ENCODE assay signal across 25 cellular contexts in the genomic region with DNA sequence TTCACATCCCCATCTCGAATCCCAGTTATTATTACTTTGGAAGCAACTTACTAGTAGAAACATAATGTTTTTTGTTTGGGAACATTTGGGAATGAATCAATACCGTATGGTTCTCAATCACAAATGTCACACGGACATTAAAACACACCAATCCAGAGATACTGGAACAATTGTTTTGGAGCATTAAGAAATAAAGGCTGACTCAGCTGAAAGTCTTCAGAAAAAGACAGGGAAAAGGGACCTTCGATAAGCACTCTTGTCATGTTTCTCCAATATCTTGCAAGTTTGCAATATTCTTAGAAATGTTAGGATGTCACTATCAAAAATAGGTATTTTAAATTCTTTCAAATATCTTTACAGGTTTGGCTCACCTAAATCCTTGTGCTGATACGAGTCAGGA.
DNase-seq lines count a peak whose midpoint lies in the region; ATAC-seq, FAIRE-seq and TF ChIP-seq lines count a peak whose summit lies in the region.
"Had no signal": no experiment of that assay in that cellular context is flagged by ENCODE, and none has a peak within 500 bp of the region (broad histone marks: within the 10 kb centered on the region; RNA-seq: fewer than 3 reads in every experiment).

No MANE protein-coding gene starts in this region.

- POLR2A ChIA-PET in A549 (lab: Yijun Ruan, JAX) = no interaction called here
- POLR2A ChIA-PET in IMR-90 (lab: Charles Lee; ENCODE audit: unreplicated experiment) = no interaction called here
- POLR2A ChIA-PET in H1 (lab: Charles Lee; ENCODE audit: partially characterized antibody) = no interaction called here

- no peak overlapping the region for H2AFZ ChIP-seq in IMR-90 (replicated peaks; ENCODE audit: low read length, poor library complexity)
- H2AFZ ChIP-seq in H1 (ENCODE audit: low read length) = no peak overlapping the region

- H2AK5ac ChIP-seq in IMR-90 (ENCODE audit: low read depth, low read length) (no peak overlapping the region), H1 (ENCODE audit: low read depth, low read length) (no peak overlapping the region)

- no peak overlapping the region for H4K91ac ChIP-seq in IMR-90 (ENCODE audit: insufficient read depth, low read depth, low read length)
- H4K91ac ChIP-seq in H1 (replicated peaks; ENCODE audit: insufficient read length, low read length) = no peak overlapping the region

- H3K36me3 ChIP-seq in IMR-90 (ENCODE audit: control insufficient read depth, insufficient read depth, low read length) (no peaks in the 10 kb centered on the region), H1 (ENCODE audit: control insufficient read depth in 2 of 4, insufficient read depth in 4 of 4, low read length in 3 of 4) (no peaks in the 10 kb centered on the region)
- H3K36me3 ChIP-seq: BE2C, BLaER1 had no signal

- no peak overlapping the region for H3K18ac ChIP-seq in IMR-90 (ENCODE audit: low read depth, low read length)
- no peak overlapping the region for H3K18ac ChIP-seq in H1 (ENCODE audit: extremely low read depth, low read length)

- H3K9ac ChIP-seq in IMR-90 (ENCODE audit: low read depth, low read length) (no peak overlapping the region), H1 (replicated peaks in 1 of 4; ENCODE audit: extremely low read depth in 1 of 4, low read depth in 3 of 4, low read length in 3 of 4) (no peak overlapping the region)
- H3K9ac ChIP-seq: BLaER1 had no signal

- BruUV-seq in IMR-90 (replicated peaks; lab: Mats Ljungman, UMichigan) = no TSS peak

- 13% methylated on average over 5 of the region's 5 CpGs for WGBS in A549 (ENCODE audit: missing lambda C conversion rate)
- no CpG with 5 or more reads among the region's 5 CpGs for WGBS in IMR-90 (ENCODE audit: extremely low coverage in 2 of 2, insufficient read length in 1 of 2), 2 experiments
- WGBS in H1 (ENCODE audit: extremely low coverage in 1 of 2, insufficient coverage in 1 of 2, insufficient read length in 1 of 2, insufficient replicate concordance in 2 of 2, low coverage in 1 of 2, low lambda C conversion rate in 2 of 2, missing lambda C conversion rate in 1 of 2), 2 experiments = 81% methylated on average over 5 of the region's 5 CpGs; no CpG with 5 or more reads in 1 of the 2 experiments

- DNase-seq in A549 (ENCODE audit: low read depth in 1 of 2, low spot score in 1 of 2) = no peak
- no peak for DNase-seq in IMR-90
- no peak for DNase-seq in H1 (ENCODE audit: low read depth in 1 of 2, low spot score in 2 of 2)
- DNase-seq in NCI-H1930 (lab: John Stamatoyannopoulos, UW) = no peak
- DNase-seq in NCI-H526 treated with DMSO at 0.1 percent for 48 hours (lab: John Stamatoyannopoulos, UW) = no peak
- DNase-seq: 8988T; ACHN; BE2C; C1 segment of cervical spinal cord; CD4-positive, alpha-beta memory T cell; CD4-positive, CD25-positive, alpha-beta regulatory T cell; CD8-positive, alpha-beta memory T cell; COR-L47; DMS 273 treated with DMSO at 0.1 percent for 48 hours; DMS153; DMS53; DMS79; DND-41; EL; GDM1 had no signal

- H4K8ac ChIP-seq in IMR-90 (ENCODE audit: low read depth in 2 of 2, low read length in 2 of 2) = no peak overlapping the region
- no peak overlapping the region for H4K8ac ChIP-seq in H1 (ENCODE audit: extremely low read depth, insufficient read depth, low read length)

- H3K4me1 ChIP-seq in A549 (no peaks in the 10 kb centered on the region), IMR-90 (ENCODE audit: control insufficient read depth, insufficient read depth, low read length) (no peaks in the 10 kb centered on the region), H1 (replicated peaks in 1 of 4; ENCODE audit: control insufficient read depth in 3 of 4, insufficient read depth in 4 of 4, low read length in 3 of 4) (no peaks in the 10 kb centered on the region)
- H3K4me1 ChIP-seq: BE2C, BLaER1 had no signal

- no peak overlapping the region for H2BK120ac ChIP-seq in IMR-90 (ENCODE audit: low read depth, low read length)
- H2BK120ac ChIP-seq in H1 (replicated peaks; ENCODE audit: low read depth, low read length) = no peak overlapping the region

- no peak overlapping the region for H3K4me3 ChIP-seq in A549
- no peak overlapping the region for H3K4me3 ChIP-seq in IMR-90 (ENCODE audit: insufficient read depth, low read depth, low read length)
- no peak overlapping the region for H3K4me3 ChIP-seq in H1 (ENCODE audit: extremely low read depth in 1 of 4, insufficient read depth in 2 of 4, low read depth in 3 of 4, low read length in 4 of 4)
- H3K4me3 ChIP-seq: BLaER1, GM12878 had no signal

- dilution Hi-C loops in IMR-90 (cut with HindIII; ENCODE audit: low sequenced_read_pairs, unreplicated experiment) = no loop called here

- H2BK20ac ChIP-seq in IMR-90 (ENCODE audit: low read depth, low read length) (no peak overlapping the region), H1 (ENCODE audit: low read length) (no peak overlapping the region)

- H3K27me3 ChIP-seq in IMR-90 (ENCODE audit: control insufficient read depth, insufficient read depth, low read length) = no peaks in the 10 kb centered on the region
- no peaks in the 10 kb centered on the region for H3K27me3 ChIP-seq in H1 (replicated peaks in 1 of 4; ENCODE audit: control insufficient read depth in 3 of 4, extremely low read depth in 1 of 4, insufficient read depth in 3 of 4, low read length in 3 of 4)
- H3K27me3 ChIP-seq: BE2C, BLaER1 had no signal

- no peak for TF ChIP-seq POLR2A in A549 (IDR thresholded peaks at IDR 0.05; ENCODE audit: low read length)
- TF ChIP-seq POLR2A in IMR-90 (IDR thresholded peaks at IDR 0.05; ENCODE audit: low read depth, low read length) = no peak
- TF ChIP-seq POLR2A in H1 (IDR thresholded peaks at IDR 0.05; ENCODE audit: control extremely low read depth in 1 of 2, low read depth in 2 of 2, low read length in 2 of 2) = no peak

- TF ChIP-seq EP300 in A549 (IDR thresholded peaks at IDR 0.05) = no peak
- TF ChIP-seq EP300 in H1 (IDR thresholded peaks at IDR 0.05; ENCODE audit: borderline replicate concordance in 1 of 2, low read depth in 2 of 2, low read length in 2 of 2) = no peak

- H4K5ac ChIP-seq in IMR-90 (ENCODE audit: low read depth, low read length) (no peak overlapping the region), H1 (ENCODE audit: insufficient read length, low read depth, low read length) (no peak overlapping the region)

- no peaks in the 10 kb centered on the region for H3K23me2 ChIP-seq in H1 (ENCODE audit: low read depth, low read length)

- H3K79me2 ChIP-seq in H1 (ENCODE audit: control insufficient read depth in 1 of 2, insufficient read depth in 2 of 2, low read length in 2 of 2) = no peaks in the 10 kb centered on the region

- H3K56ac ChIP-seq in IMR-90 (ENCODE audit: extremely low read depth, insufficient read depth, low read length) = no peak overlapping the region
- H3K56ac ChIP-seq in H1 (replicated peaks; ENCODE audit: insufficient read length, low read depth, low read length) = no peak overlapping the region

- H3K79me1 ChIP-seq in IMR-90 (ENCODE audit: low read depth in 1 of 2, low read length in 2 of 2) = no peaks in the 10 kb centered on the region
- no peaks in the 10 kb centered on the region for H3K79me1 ChIP-seq in H1 (ENCODE audit: low read depth, low read length)

- TF ChIP-seq RAD21 in A549 (conservative IDR thresholded peaks at IDR 0.05 in 1 of 2, IDR thresholded peaks at IDR 0.05 in 1 of 2) (no peak), IMR-90 (IDR thresholded peaks at IDR 0.05; ENCODE audit: low read length) (no peak), H1 (IDR thresholded peaks at IDR 0.05 in 1 of 2, conservative IDR thresholded peaks at IDR 0.05 in 1 of 2; ENCODE audit: low read depth in 2 of 2, low read length in 2 of 2) (no peak)

- CTCF ChIA-PET in A549 (lab: Yijun Ruan, JAX) (no interaction called here), IMR-90 (lab: Yijun Ruan, JAX) (no interaction called here), H1 (lab: Charles Lee; ENCODE audit: partially characterized antibody) (no interaction called here)

- ATAC-seq in A549 = no peak
- no peak for ATAC-seq in IMR-90 (ENCODE audit: low read depth)
- ATAC-seq: GM12878 had no signal

- H3K27ac ChIP-seq in A549 (no peak overlapping the region), IMR-90 (ENCODE audit: insufficient read depth, low read length) (no peak overlapping the region), H1 (ENCODE audit: low read depth, low read length) (no peak overlapping the region)
- H3K27ac ChIP-seq: BLaER1 had no signal

- H3K4me2 ChIP-seq in A549 (no peak overlapping the region), IMR-90 (ENCODE audit: low read depth, low read length) (no peak overlapping the region), H1 (ENCODE audit: insufficient read depth in 1 of 2, low read depth in 2 of 2, low read length in 2 of 2) (no peak overlapping the region)
- H3K4me2 ChIP-seq: BLaER1 had no signal

- FAIRE-seq in A549 (lab: Jason Lieb, UNC) = no peak
- FAIRE-seq in H1 (lab: Jason Lieb, UNC) = no peak
- FAIRE-seq: A204.1, GM12878, GM12892, GM18507 had no signal

- H3K14ac ChIP-seq in IMR-90 (replicated peaks; ENCODE audit: low read depth, low read length) (no peak overlapping the region), H1 (ENCODE audit: insufficient read length) (no peak overlapping the region)

- H2AK9ac ChIP-seq in IMR-90 (replicated peaks; ENCODE audit: low read depth, low read length, poor library complexity) = no peak overlapping the region

- no peaks in the 10 kb centered on the region for H3K9me3 ChIP-seq in A549
- peaks cover 4% of the 10 kb centered on the region; the same call in 1 of the 2 replicates for H3K9me3 ChIP-seq in IMR-90 (ENCODE audit: control insufficient read depth, insufficient read depth, low read length)
- peaks cover 13 to 14% of the 10 kb centered on the region in 2 experiments for H3K9me3 ChIP-seq in H1 (ENCODE audit: insufficient read depth in 2 of 2, low read depth in 1 of 2, low read length in 1 of 2)
- H3K9me3 ChIP-seq: BE2C had no signal

- no peaks in the 10 kb centered on the region for H3K9me1 ChIP-seq in IMR-90 (ENCODE audit: insufficient read depth, low read length)

- no peak overlapping the region for H2BK5ac ChIP-seq in IMR-90 (ENCODE audit: low read depth, low read length, poor library complexity, severe bottlenecking)
- no peak overlapping the region for H2BK5ac ChIP-seq in H1 (ENCODE audit: low read depth, low read length)

- H3K4ac ChIP-seq in IMR-90 (ENCODE audit: low read depth, low read length) = no peak overlapping the region
- H3K4ac ChIP-seq in H1 (replicated peaks; ENCODE audit: insufficient read length, low read depth, low read length) = no peak overlapping the region

- H2BK15ac ChIP-seq in IMR-90 (ENCODE audit: low read depth, low read length) (no peak overlapping the region), H1 (ENCODE audit: low read length) (no peak overlapping the region)

- H3K23ac ChIP-seq in IMR-90 (ENCODE audit: low read depth, low read length) (no peak overlapping the region), H1 (ENCODE audit: insufficient read length) (no peak overlapping the region)

- TF ChIP-seq CTCF in A549 (IDR thresholded peaks at IDR 0.05) = no peak
- no peak for TF ChIP-seq CTCF in IMR-90 (conservative IDR thresholded peaks at IDR 0.05; ENCODE audit: low read depth, low read length)
- no peak for TF ChIP-seq CTCF in H1 (IDR thresholded peaks at IDR 0.05; ENCODE audit: control extremely low read depth in 1 of 3, insufficient read depth in 1 of 3, low read depth in 1 of 3, low read length in 3 of 3)

- in situ Hi-C loops in IMR-90 (cut with MboI; ENCODE audit: low sequenced_read_pairs) = no loop called here

- intact Hi-C loops in IMR-90 (cut with micrococcal nuclease) = no loop called here

- no peaks in the 10 kb centered on the region for H4K20me1 ChIP-seq in IMR-90 (ENCODE audit: insufficient read depth, low read length)
- H4K20me1 ChIP-seq in H1 (replicated peaks in 1 of 2; ENCODE audit: control insufficient read depth in 1 of 2, insufficient read depth in 2 of 2, low read length in 2 of 2) = no peaks in the 10 kb centered on the region
- H4K20me1 ChIP-seq: BLaER1 had no signal

- no peak overlapping the region for H2BK12ac ChIP-seq in H1 (ENCODE audit: low read depth, low read length)
